1 cellular context compared by ENCODE assay signal in the genomic region with DNA sequence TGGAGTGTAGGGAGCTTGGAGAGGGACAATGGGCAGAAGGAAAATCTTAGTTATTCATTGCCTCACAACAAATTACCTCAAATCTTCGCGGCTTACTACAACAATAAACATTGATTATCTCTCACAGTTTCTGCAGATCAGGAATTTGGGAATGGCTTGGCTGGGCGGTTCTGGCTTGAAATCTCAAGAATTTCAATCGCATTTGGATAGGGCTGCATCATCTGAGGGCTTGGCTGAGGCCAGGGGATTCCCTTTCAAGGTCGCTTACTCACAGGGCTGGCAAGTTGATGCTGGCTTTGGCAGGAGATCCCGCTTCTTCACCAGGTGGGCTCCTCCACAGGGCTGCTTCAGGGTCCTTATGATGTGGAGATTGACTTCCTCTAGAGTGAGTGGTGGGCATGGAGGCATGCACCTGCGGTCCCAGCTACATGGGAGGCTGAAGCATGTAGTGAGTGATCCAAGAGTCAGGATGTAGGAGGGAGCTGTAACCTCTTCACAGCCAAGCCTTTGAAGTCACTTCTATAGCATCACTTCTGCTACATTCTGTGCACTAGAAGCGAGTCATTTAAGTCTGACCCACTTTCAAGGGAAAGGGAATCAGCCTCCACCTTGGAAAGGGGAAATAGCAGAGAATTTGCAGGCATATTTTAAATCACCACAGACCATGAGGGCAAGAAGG.
TF ChIP-seq lines count a peak whose summit lies in the region.

No MANE protein-coding gene starts in this region.

TF ChIP-seq in HCT116, 20 proteins besides CTCF, POLR2A, EP300 and RAD21:
- TF ChIP-seq, protein P1, sequence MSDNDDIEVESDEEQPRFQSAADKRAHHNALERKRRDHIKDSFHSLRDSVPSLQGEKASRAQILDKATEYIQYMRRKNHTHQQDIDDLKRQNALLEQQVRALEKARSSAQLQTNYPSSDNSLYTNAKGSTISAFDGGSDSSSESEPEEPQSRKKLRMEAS (IDR thresholded peaks at IDR 0.05), result no peak
- TF ChIP-seq FOSL1 (IDR thresholded peaks at IDR 0.05; ENCODE audit: low read depth) (no peak), SIN3A (IDR thresholded peaks at IDR 0.05; ENCODE audit: low read depth) (no peak), SRF (IDR thresholded peaks at IDR 0.05; ENCODE audit: low read depth) (no peak), POLR2AphosphoS5 (IDR thresholded peaks at IDR 0.05; ENCODE audit: low read depth, low read length) (no peak)
